ENCODE assay signal across 39 cellular contexts in the genomic region with DNA sequence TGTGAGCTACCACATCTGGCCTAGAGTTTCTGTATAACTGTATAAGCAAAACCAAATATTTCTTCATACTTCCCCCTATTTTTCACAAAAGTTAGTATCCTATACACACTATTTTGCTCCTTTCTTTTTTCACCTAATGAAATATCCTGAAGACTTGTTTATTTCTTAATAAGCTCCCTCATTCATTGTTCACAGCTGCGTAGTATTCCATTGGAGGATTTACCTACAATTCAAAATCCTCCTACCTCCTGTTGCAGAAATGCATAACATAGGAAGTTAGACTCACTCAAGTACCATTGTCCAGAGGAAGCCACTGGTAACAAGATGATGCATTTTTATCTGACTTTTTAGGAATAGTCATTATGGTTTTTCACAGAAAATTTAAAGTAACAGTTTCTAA. TPM values are rescaled to one million over a fixed set of nuclear protein-coding genes. Genes with fewer than 3 reads are reported as not detected.
"Had no signal": no experiment of that assay in that cellular context is flagged by ENCODE, and none has a peak within 500 bp of the region (broad histone marks: within the 10 kb centered on the region; RNA-seq: fewer than 3 reads in every experiment).

No MANE protein-coding gene starts in this region.

- DNase-seq: Karpas-422, Kasumi-1, MG63, MM.1S, MV-4-11, NCI-H1048, NCI-H1092, NCI-H1092 treated with DMSO at 0.1 percent for 48 hours, NCI-H1105, NCI-H1105 treated with DMSO at 0.1 percent for 48 hours, NCI-H1417, NCI-H1417 treated with DMSO at 0.1 percent for 48 hours, NCI-H1436, NCI-H1436 treated with DMSO at 0.1 percent for 48 hours, NCI-H146, NCI-H1694, NCI-H1694 treated with DMSO at 0.1 percent for 48 hours, NCI-H187, NCI-H187 treated with DMSO at 0.1 percent for 48 hours, NCI-H1930, NCI-H2029, NCI-H2029 treated with DMSO at 0.1 percent for 48 hours, NCI-H2081, NCI-H2081 treated with DMSO at 0.1 percent for 48 hours, NCI-H2107, NCI-H2171, NCI-H2171 treated with DMSO at 0.1 percent for 48 hours, NCI-H2227 treated with DMSO at 0.1 percent for 48 hours, NCI-H345, NCI-H446, NCI-H446 treated with DMSO at 0.1 percent for 48 hours, NCI-H510A, NCI-H510A treated with DMSO at 0.1 percent for 48 hours, NCI-H524, NCI-H524 treated with DMSO at 0.1 percent for 48 hours had no signal

- H3K4me3 ChIP-seq: MG63 had no signal

- H3K36me3 ChIP-seq: MG63 had no signal

RNA-seq across cellular contexts. Expression of a gene that starts 29.6 kb away (rescaled TPM):
- total RNA-seq: LHCN-M2, M059J, MCF 10A, NCI-H460 had no signal
